ENCODE assay signal across 2 cellular contexts in genomic region chr15:25508369-25509002, GRCh38.
TF ChIP-seq lines count a peak whose summit lies in the region.

No MANE protein-coding gene starts in this region.

TF ChIP-seq in K562, 482 proteins besides CTCF, POLR2A, EP300 and RAD21 (continued from another document):
- TF ChIP-seq PRDM10 (IDR thresholded peaks at IDR 0.05; ENCODE audit: partially characterized antibody) = no peak
- no peak for TF ChIP-seq KLF6 (CRISPR knock-in tag; IDR thresholded peaks at IDR 0.05; ENCODE audit: borderline replicate concordance)
- TF ChIP-seq VEZF1 (CRISPR knock-in tag; IDR thresholded peaks at IDR 0.05) = peak; percentile 49; the same call in 1 of the 2 replicates
- TF ChIP-seq SMC3 (conservative IDR thresholded peaks at IDR 0.05; ENCODE audit: insufficient read depth, low read depth, low read length) = peak; percentile 68
- peak; percentile 27; the same call in 1 of the 2 replicates for TF ChIP-seq DEAF1 (CRISPR knock-in tag; IDR thresholded peaks at IDR 0.05)
- no peak for TF ChIP-seq SMARCC2 (IDR thresholded peaks at IDR 0.05; ENCODE audit: low read depth)
- no peak for TF ChIP-seq POLR2AphosphoS5 (IDR thresholded peaks at IDR 0.05; ENCODE audit: control insufficient read depth, insufficient read depth, low read depth, low read length)
- no peak for TF ChIP-seq ZNF24 (IDR thresholded peaks at IDR 0.05)
- peak; percentile 67; the same call in 1 of the 2 replicates for TF ChIP-seq HINFP (tag; conservative IDR thresholded peaks at IDR 0.05; ENCODE audit: low read depth)
- TF ChIP-seq CHD4 (IDR thresholded peaks at IDR 0.05; ENCODE audit: insufficient read depth, insufficient replicate concordance, low read depth, low read length, poor library complexity, severe bottlenecking) = no peak
- TF ChIP-seq FUS (optimal IDR thresholded peaks at IDR 0.05; ENCODE audit: low read depth, low read length) = no peak
- TF ChIP-seq SIX5 (IDR thresholded peaks at IDR 0.05; ENCODE audit: borderline replicate concordance in 1 of 2, insufficient read depth in 1 of 2, low read depth in 1 of 2, low read length in 2 of 2) = no peak
- no peak for TF ChIP-seq SNAPC5 (CRISPR knock-in tag; IDR thresholded peaks at IDR 0.05)

TF ChIP-seq in HepG2, 621 proteins besides CTCF, POLR2A, EP300 and RAD21 (continued from another document):
- TF ChIP-seq PATZ1 (CRISPR knock-in tag; IDR thresholded peaks at IDR 0.05) (peak; percentile 49; the same call in 1 of the 2 replicates), SMC3 (IDR thresholded peaks at IDR 0.05; ENCODE audit: low read length) (peak; percentile 54)
